Comparison of ENCODE assay signal across 8 cellular contexts in the genomic region with DNA sequence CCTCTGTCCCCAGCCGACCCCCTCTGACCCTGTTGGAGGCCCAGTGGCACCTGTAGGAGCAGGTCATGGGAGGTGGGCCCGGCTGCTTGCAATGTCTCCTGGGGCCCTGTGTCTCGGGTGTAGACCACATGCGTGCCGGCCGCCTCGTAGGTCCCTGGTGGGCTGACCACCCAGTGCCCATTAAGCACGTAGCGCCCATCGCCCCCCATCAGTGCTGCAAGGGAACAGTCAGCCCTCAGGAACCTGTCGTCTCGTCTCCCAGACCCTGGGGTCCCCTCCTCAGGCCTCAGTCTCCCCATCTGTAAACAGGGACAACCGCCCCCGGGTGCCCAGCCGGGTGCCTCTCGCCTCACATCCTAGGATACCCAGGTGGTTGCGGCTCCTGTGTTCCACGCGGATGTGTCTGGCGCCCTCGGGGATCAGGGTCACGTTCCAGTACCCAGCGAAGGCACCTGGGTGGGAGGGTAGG. TPM values are rescaled to one million over a fixed set of nuclear protein-coding genes. Genes with fewer than 3 reads are reported as not detected.
DNase-seq lines count a peak whose midpoint lies in the region; ATAC-seq, FAIRE-seq and TF ChIP-seq lines count a peak whose summit lies in the region.
"Had no signal": no experiment of that assay in that cellular context is flagged by ENCODE, and none has a peak within 500 bp of the region (broad histone marks: within the 10 kb centered on the region; RNA-seq: fewer than 3 reads in every experiment).

No MANE protein-coding gene starts in this region.

- H3K4me2 ChIP-seq in PC-9 = peak overlapping the region; percentile 74

- CTCF ChIA-PET in PC-9 (lab: Charles Lee) = no interaction called here

- ATAC-seq in GM21526 (IDR thresholded peaks at IDR 0.05; ENCODE audit: low FRiP score, unreplicated experiment) (no peak), GM19035 (IDR thresholded peaks at IDR 0.05; ENCODE audit: unreplicated experiment) (no peak), HG03196 (IDR thresholded peaks at IDR 0.05; ENCODE audit: unreplicated experiment) (no peak)

- no peaks in the 10 kb centered on the region; the same call in 1 of the 2 replicates for H3K4me1 ChIP-seq in PC-9 (replicated peaks; ENCODE audit: insufficient read depth)
- peaks cover 0 to 6% of the 10 kb centered on the region in 2 donors for H3K4me1 ChIP-seq in kidney (ENCODE audit: control insufficient read depth in 1 of 2, insufficient read depth in 1 of 2, low read depth in 1 of 2, low read length in 2 of 2)

- intact Hi-C loops in PC-9 (cut with micrococcal nuclease; ENCODE audit: unreplicated experiment) (no loop called here), kidney (cut with DNase I) (no loop called here)

- H3K27ac ChIP-seq in 22Rv1 = peak overlapping the region; percentile 89
- H3K27ac ChIP-seq in PC-9 = no peak overlapping the region
- no peak overlapping the region for H3K27ac ChIP-seq in kidney (ENCODE audit: low read depth in 2 of 2, low read length in 2 of 2)

- no peaks in the 10 kb centered on the region for H3K36me3 ChIP-seq in PC-9 (ENCODE audit: low read depth)
- H3K36me3 ChIP-seq in kidney (ENCODE audit: control insufficient read depth in 1 of 2, insufficient read depth in 2 of 2, low read length in 2 of 2) = no peaks in the 10 kb centered on the region

- H3K4me3 ChIP-seq in PC-9 (peak overlapping the region; percentile 42; the same call in 1 of the 2 replicates), kidney (ENCODE audit: low read length in 2 of 2) (peak overlapping the region in 1 of 2 donors; percentile 56)

- no peak for DNase-seq in PC-9
- peak; percentile 81 for DNase-seq in kidney

- peaks cover 8% of the 10 kb centered on the region for H3F3A ChIP-seq in PC-9 (ENCODE audit: insufficient read depth, low read depth)

- H4K20me1 ChIP-seq in PC-9 (ENCODE audit: insufficient read depth) = no peaks in the 10 kb centered on the region

- no peak for FAIRE-seq in kidney (lab: Jason Lieb, UNC)

- TF ChIP-seq CTCF in 22Rv1 (IDR thresholded peaks at IDR 0.05) (no peak), PC-9 (conservative IDR thresholded peaks at IDR 0.05) (no peak), kidney (IDR thresholded peaks at IDR 0.05; ENCODE audit: borderline replicate concordance, extremely low read depth, insufficient read depth) (no peak)

- no peak overlapping the region for H3K9ac ChIP-seq in kidney (ENCODE audit: low read length in 2 of 2)

- POLR2A ChIA-PET in PC-9 (lab: Charles Lee; ENCODE audit: unreplicated experiment) = no interaction called here

- no peak overlapping the region for H2AFZ ChIP-seq in PC-9

- no peaks in the 10 kb centered on the region for H3K27me3 ChIP-seq in PC-9 (ENCODE audit: insufficient read depth, low read depth)

- no peaks in the 10 kb centered on the region for H3K9me2 ChIP-seq in PC-9 (ENCODE audit: insufficient read depth)

- BruUV-seq in PC-9 (replicated peaks; lab: Mats Ljungman, UMichigan) = no TSS peak

- no peaks in the 10 kb centered on the region for H3K79me2 ChIP-seq in PC-9 (ENCODE audit: low read depth)

- H3K9me3 ChIP-seq in PC-9 (ENCODE audit: insufficient read depth, low read depth) = no peaks in the 10 kb centered on the region
- H3K9me3 ChIP-seq in kidney (ENCODE audit: control insufficient read depth in 1 of 2, low read length in 2 of 2) = no peaks in the 10 kb centered on the region

RNA-seq across cellular contexts. Expression of gene ADAMTSL5, which starts 5.6 kb away (rescaled TPM):
- total RNA-seq in PC-9 (2021) (13.6 and 14.6 TPM in 2 replicates), kidney (4.6 TPM)
- 1.4 TPM for polyA plus RNA-seq in kidney (ENCODE audit: insufficient read depth, low read depth, low replicate concordance)
- polyA plus RNA-seq: CD14-positive monocyte had no signal

RNA-seq across cellular contexts. Expression of gene REEP6, which starts 16.2 kb away (rescaled TPM):
- total RNA-seq in PC-9 (2021) (34.3 and 39.5 TPM in 2 replicates), kidney (9.6 TPM)
- polyA plus RNA-seq in kidney (ENCODE audit: insufficient read depth, low read depth, low replicate concordance) = 60.0 TPM

RNA-seq across cellular contexts. Expression of gene PLK5, which starts 16.7 kb away (rescaled TPM):
- total RNA-seq in PC-9 (2021) (not detected in 2 replicates), kidney (not detected)
- not detected for polyA plus RNA-seq in kidney (ENCODE audit: insufficient read depth, low read depth, low replicate concordance)
- total RNA-seq: lung had no signal
- polyA plus RNA-seq: CD14-positive monocyte had no signal

RNA-seq across cellular contexts. Expression of gene PCSK4, which starts 17.1 kb away (rescaled TPM):
- 18.6 and 27.3 TPM in 2 replicates for total RNA-seq in PC-9 (2021)
- 5.3 TPM for total RNA-seq in kidney
- 5.5 TPM for polyA plus RNA-seq in kidney (ENCODE audit: insufficient read depth, low read depth, low replicate concordance)

RNA-seq across cellular contexts. Expression of gene C19orf25, which starts 28.2 kb away (rescaled TPM):
- total RNA-seq in PC-9 (2021) = 28.0 and 31.2 TPM in 2 replicates
- 32.5 TPM for total RNA-seq in kidney
- polyA plus RNA-seq in kidney (ENCODE audit: insufficient read depth, low read depth, low replicate concordance) = 50.9 TPM
